Comparison of ENCODE assay signal across 8 cellular contexts in genomic region chr17:42832213-42832933, GRCh38. TPM values are rescaled to one million over a fixed set of nuclear protein-coding genes. Genes with fewer than 3 reads are reported as not detected.
DNase-seq lines count a peak whose midpoint lies in the region; ATAC-seq, FAIRE-seq and TF ChIP-seq lines count a peak whose summit lies in the region.

No MANE protein-coding gene starts in this region.

- intact Hi-C loops in left ventricle myocardium inferior (cut with micrococcal nuclease): no loop called here

- peak overlapping the region; percentile 99 for H3K4me3 ChIP-seq in WI38 (ENCODE audit: low read depth, low read length)
- H3K4me3 ChIP-seq in left ventricle myocardium inferior: peak overlapping the region; percentile 86
- H3K4me3 ChIP-seq in small intestine (ENCODE audit: low read depth in 1 of 2, low read length in 2 of 2): peak overlapping the region; percentile 78 to 84

- DNase-seq in activated T-cell treated with anti-CD3 and anti-CD28 coated beads for 24 hours (ENCODE audit: low read depth) (peak; percentile 13), left ventricle myocardium inferior (no peak), small intestine (no peak), 8988T (no peak)
- DNase-seq in activated T-cell treated with anti-CD3 and anti-CD28 coated beads, Interleukin-2, amount 50 U/mL, for 1 hour: no peak

- FAIRE-seq in small intestine (lab: Jason Lieb, UNC): no peak

- H3K9me3 ChIP-seq in left ventricle myocardium inferior (replicated peaks): no peaks in the 10 kb centered on the region
- no peaks in the 10 kb centered on the region for H3K9me3 ChIP-seq in small intestine (ENCODE audit: control insufficient read depth, low read depth)

- H3K27me3 ChIP-seq in left ventricle myocardium inferior (ENCODE audit: low read depth) (no peaks in the 10 kb centered on the region), small intestine (ENCODE audit: control insufficient read depth in 2 of 2, insufficient read depth in 2 of 2, low read length in 2 of 2) (no peaks in the 10 kb centered on the region)

- H3K36me3 ChIP-seq in left ventricle myocardium inferior: peaks cover 28% of the 10 kb centered on the region
- H3K36me3 ChIP-seq in small intestine (ENCODE audit: control insufficient read depth in 2 of 2, insufficient read depth in 2 of 2, low read length in 2 of 2): peaks cover 0 to 2% of the 10 kb centered on the region in 2 donors

- H3K27ac ChIP-seq in left ventricle myocardium inferior (replicated peaks) (peak overlapping the region; percentile 90), small intestine (ENCODE audit: low read depth in 1 of 2, low read length in 1 of 2) (peak overlapping the region; percentile 66 to 98)

- WGBS in small intestine, 3 donors: 41 to 52% (median 45%) methylated on average over 9 of the region's 9 CpGs

- no peak for ATAC-seq in HG03175 (IDR thresholded peaks at IDR 0.05; ENCODE audit: unreplicated experiment)
- ATAC-seq in GM18868 (IDR thresholded peaks at IDR 0.05; ENCODE audit: unreplicated experiment): no peak

- TF ChIP-seq CTCF in WI38 (IDR thresholded peaks at IDR 0.05; ENCODE audit: low read depth, low read length) (no peak), left ventricle myocardium inferior (IDR thresholded peaks at IDR 0.05; ENCODE audit: borderline replicate concordance) (no peak)

- H3K4me1 ChIP-seq in left ventricle myocardium inferior (peaks cover 32% of the 10 kb centered on the region), small intestine (ENCODE audit: control insufficient read depth in 2 of 2, insufficient read depth in 1 of 2, low read depth in 1 of 2, low read length in 1 of 2) (peaks cover 0 to 6% of the 10 kb centered on the region in 2 donors)

RNA-seq across cellular contexts. Expression of gene PSME3, which starts 0.8 kb away (rescaled TPM):
- total RNA-seq in left ventricle myocardium inferior: 62.6 TPM
- 10 to 100 TPM; 49.9 to 93.0 (median 55.9) TPM for polyA plus RNA-seq in small intestine

RNA-seq across cellular contexts. Expression of gene BECN1, which starts 8.3 kb away (rescaled TPM):
- 80.8 TPM for total RNA-seq in left ventricle myocardium inferior
- 10 to 100 TPM; 73.5 to 96.8 (median 82.3) TPM for polyA plus RNA-seq in small intestine

RNA-seq across cellular contexts. Expression of gene AOC2, which starts 12.0 kb away (rescaled TPM):
- 0.44 TPM for total RNA-seq in left ventricle myocardium inferior
- 1 to 10 TPM in 2 of 3 donors, under 1 TPM in 1; 0.54 to 1.3 (median 1.1) TPM for polyA plus RNA-seq in small intestine

RNA-seq across cellular contexts. Expression of gene AOC3, which starts 18.6 kb away (rescaled TPM):
- 7.6 TPM for total RNA-seq in left ventricle myocardium inferior
- 10 to 100 TPM in 1 of 3 donors, 1 to 10 TPM in 2; 1.3 to 30.0 (median 3.0) TPM for polyA plus RNA-seq in small intestine

RNA-seq across cellular contexts. Expression of gene CNTD1, which starts 33.7 kb away (rescaled TPM):
- total RNA-seq in left ventricle myocardium inferior: not detected
- under 1 TPM in 1 of 3 donors, not detected in 2; 0.52 TPM for polyA plus RNA-seq in small intestine
